ENCODE assay signal across 11 cellular contexts in the genomic region with DNA sequence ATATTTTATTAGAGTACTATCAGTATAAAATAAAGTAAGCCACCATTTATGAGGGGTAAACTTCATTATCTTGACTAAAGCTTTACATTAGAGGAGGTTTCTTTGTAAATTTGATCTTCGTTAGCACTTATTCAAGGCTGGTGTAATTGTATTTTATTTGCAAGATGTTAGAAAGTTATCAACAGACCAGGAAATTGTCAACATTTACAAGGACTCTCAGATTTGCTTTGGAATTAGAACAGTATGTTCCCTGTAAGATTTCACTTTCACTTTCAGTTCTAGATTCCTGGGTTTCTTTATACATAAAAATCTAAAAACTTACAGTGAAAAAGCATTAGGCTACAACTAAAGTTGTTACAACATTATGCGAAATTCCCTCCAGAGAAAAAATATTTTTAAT. TPM values are rescaled to one million over a fixed set of nuclear protein-coding genes. Genes with fewer than 3 reads are reported as not detected.
DNase-seq lines count a peak whose midpoint lies in the region; ATAC-seq and TF ChIP-seq lines count a peak whose summit lies in the region.
"Had no signal": no experiment of that assay in that cellular context is flagged by ENCODE, and none has a peak within 500 bp of the region (broad histone marks: within the 10 kb centered on the region; RNA-seq: fewer than 3 reads in every experiment).

No MANE protein-coding gene starts in this region.

- peak overlapping the region in 2 of 4 donors; percentile 11 to 17 for H3K4me3 ChIP-seq in upper lobe of left lung
- H3K4me3 ChIP-seq: lung had no signal

- H3K9me3 ChIP-seq in upper lobe of left lung = no peaks in the 10 kb centered on the region

- in situ Hi-C loops in G401 (cut with HindIII; ENCODE audit: low sequenced_read_pairs) = no loop called here

- no peaks in the 10 kb centered on the region for H3K27me3 ChIP-seq in upper lobe of left lung

- no peaks in the 10 kb centered on the region for H3K36me3 ChIP-seq in upper lobe of left lung

- no peaks in the 10 kb centered on the region for H3K9me3 Mint-ChIP-seq in activated naive CD4-positive, alpha-beta T cell treated with anti-CD3 and anti-CD28 coated beads, Interleukin-2, amount 50 U/mL, for 24 hours
- peaks cover 3% of the 10 kb centered on the region for H3K9me3 Mint-ChIP-seq in activated naive CD8-positive, alpha-beta T cell treated with anti-CD3 and anti-CD28 coated beads for 36 hours

- H3K27ac Mint-ChIP-seq in activated naive CD4-positive, alpha-beta T cell treated with anti-CD3 and anti-CD28 coated beads, Interleukin-2, amount 50 U/mL, for 24 hours = peak overlapping the region; percentile 71
- peak overlapping the region; percentile 43 for H3K27ac Mint-ChIP-seq in activated naive CD8-positive, alpha-beta T cell treated with anti-CD3 and anti-CD28 coated beads for 36 hours

- 36 to 52% methylated on average over 2 of the region's 2 CpGs for WGBS in upper lobe of left lung, 2 donors

- TF ChIP-seq POLR2A in upper lobe of left lung (IDR thresholded peaks at IDR 0.05) = no peak

- peak; percentile 15 for ATAC-seq in left lobe of liver
- no peak for ATAC-seq in upper lobe of left lung (ENCODE audit: low FRiP score in 2 of 2)
- ATAC-seq in HG02970 (IDR thresholded peaks at IDR 0.05; ENCODE audit: low FRiP score, unreplicated experiment) = no peak
- ATAC-seq in HG02870 (IDR thresholded peaks at IDR 0.05; ENCODE audit: unreplicated experiment) = no peak

- H3K27ac ChIP-seq in upper lobe of left lung = peak overlapping the region; percentile 76 to 85 (median 83)

- peak in 2 of 4 donors; percentile 84 to 93 for TF ChIP-seq EP300 in upper lobe of left lung (IDR thresholded peaks at IDR 0.05)

- DNase-seq in activated naive CD4-positive, alpha-beta T cell (lab: John Stamatoyannopoulos, UW) = no peak
- no peak for DNase-seq in activated naive CD8-positive, alpha-beta T cell treated with anti-CD3 and anti-CD28 coated beads for 36 hours
- DNase-seq in left lobe of liver (ENCODE audit: low spot score) (no peak), upper lobe of left lung (no peak), G401 (ENCODE audit: low spot score) (no peak)
- DNase-seq: activated CD4-positive, alpha-beta T cell treated with anti-CD3 and anti-CD28 coated beads, Interleukin-2, amount 50 U/mL, for 4 hours; GF-D8 had no signal

- peaks cover 13 to 35% (median 18%) of the 10 kb centered on the region in 4 donors for H3K4me1 ChIP-seq in upper lobe of left lung

- peaks cover 62% of the 10 kb centered on the region for H3K4me1 Mint-ChIP-seq in activated naive CD4-positive, alpha-beta T cell treated with anti-CD3 and anti-CD28 coated beads, Interleukin-2, amount 50 U/mL, for 24 hours
- H3K4me1 Mint-ChIP-seq in activated naive CD8-positive, alpha-beta T cell treated with anti-CD3 and anti-CD28 coated beads for 36 hours = peaks cover 39% of the 10 kb centered on the region

- H3K27me3 Mint-ChIP-seq in activated naive CD4-positive, alpha-beta T cell treated with anti-CD3 and anti-CD28 coated beads, Interleukin-2, amount 50 U/mL, for 24 hours = no peaks in the 10 kb centered on the region
- H3K27me3 Mint-ChIP-seq in activated naive CD8-positive, alpha-beta T cell treated with anti-CD3 and anti-CD28 coated beads for 36 hours = peaks cover 7% of the 10 kb centered on the region

- TF ChIP-seq CTCF in upper lobe of left lung (IDR thresholded peaks at IDR 0.05) = no peak

- peaks cover 3% of the 10 kb centered on the region for H3K36me3 Mint-ChIP-seq in activated naive CD4-positive, alpha-beta T cell treated with anti-CD3 and anti-CD28 coated beads, Interleukin-2, amount 50 U/mL, for 24 hours
- peaks cover 8% of the 10 kb centered on the region for H3K36me3 Mint-ChIP-seq in activated naive CD8-positive, alpha-beta T cell treated with anti-CD3 and anti-CD28 coated beads for 36 hours

- H3K4me3 Mint-ChIP-seq in activated naive CD4-positive, alpha-beta T cell treated with anti-CD3 and anti-CD28 coated beads, Interleukin-2, amount 50 U/mL, for 24 hours = peak overlapping the region; percentile 66
- no peak overlapping the region for H3K4me3 Mint-ChIP-seq in activated naive CD8-positive, alpha-beta T cell treated with anti-CD3 and anti-CD28 coated beads for 36 hours

RNA-seq across cellular contexts. Expression of gene BIRC3, which starts 4.6 kb away (rescaled TPM):
- 10 to 100 TPM; 76.6 to 79.9 TPM for total RNA-seq in activated naive CD8-positive, alpha-beta T cell treated with anti-CD3 and anti-CD28 coated beads for 36 hours
- 2.1 TPM for total RNA-seq in left lobe of liver
- 10 to 100 TPM in 5 of 6 donors, 1 to 10 TPM in 1; 8.8 to 39.5 (median 19.1) TPM for total RNA-seq in upper lobe of left lung
- total RNA-seq in G401 (2014; rRNA removed; shearing (Covaris generic)) = 0.07 TPM in 1 of 2 replicates, not detected in the other

RNA-seq across cellular contexts. Expression of gene BIRC2, which starts 34.4 kb away (rescaled TPM):
- 10 to 100 TPM; 29.6 to 30.7 TPM for total RNA-seq in activated naive CD8-positive, alpha-beta T cell treated with anti-CD3 and anti-CD28 coated beads for 36 hours
- total RNA-seq in left lobe of liver (20.8 TPM), upper lobe of left lung (10 to 100 TPM; 23.1 to 56.7 (median 37.8) TPM)
- 97.0 and 105 TPM in 2 replicates for total RNA-seq in G401 (2014; rRNA removed; shearing (Covaris generic))
